8 cellular contexts compared by ENCODE assay signal in the genomic region with DNA sequence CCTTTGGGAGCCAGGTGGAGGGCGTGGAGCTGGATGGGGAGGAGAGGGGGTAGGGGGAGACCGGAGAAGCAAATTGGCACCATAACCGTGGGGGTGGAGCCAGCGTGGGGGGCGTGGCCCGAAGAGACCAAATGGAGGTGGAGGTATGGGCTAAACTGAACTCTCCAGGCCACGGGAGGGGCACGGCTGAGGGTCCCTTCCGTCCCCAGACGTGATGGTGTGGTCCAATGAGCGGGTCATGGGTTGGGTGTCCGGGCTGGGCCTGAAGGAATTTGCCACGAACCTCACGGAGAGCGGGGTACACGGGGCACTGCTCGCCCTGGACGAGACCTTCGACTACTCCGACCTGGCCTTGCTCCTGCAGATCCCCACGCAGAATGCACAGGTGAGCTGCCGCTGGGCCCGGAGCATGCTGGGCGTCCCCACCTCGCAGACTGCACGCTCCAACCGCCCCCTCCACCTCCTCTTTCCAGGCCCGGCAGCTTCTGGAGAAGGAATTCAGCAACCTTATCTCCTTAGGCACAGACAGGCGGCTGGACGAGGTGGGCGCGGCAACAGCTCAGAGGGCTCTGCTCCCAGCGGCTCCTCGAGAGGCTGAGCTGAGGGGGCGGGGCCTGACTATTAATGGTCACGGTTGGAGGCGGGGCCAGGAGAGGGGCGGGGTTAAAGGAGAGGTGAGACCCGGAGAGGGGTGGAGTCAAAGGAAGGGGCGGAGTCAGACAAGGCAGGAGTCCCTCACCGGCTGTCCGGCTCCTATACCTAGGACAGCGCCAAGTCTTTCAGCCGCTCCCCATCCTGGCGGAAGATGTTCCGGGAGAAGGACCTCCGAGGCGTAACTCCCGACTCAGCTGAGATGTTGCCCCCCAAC. TPM values are rescaled to one million over a fixed set of nuclear protein-coding genes. Genes with fewer than 3 reads are reported as not detected.
DNase-seq lines count a peak whose midpoint lies in the region; ATAC-seq and TF ChIP-seq lines count a peak whose summit lies in the region.

No MANE protein-coding gene starts in this region.

- no peaks in the 10 kb centered on the region for H3K36me3 ChIP-seq in MM.1S (replicated peaks; ENCODE audit: insufficient read depth, low read length)

- peak overlapping the region; percentile 69 for H3K4me3 ChIP-seq in MM.1S (ENCODE audit: low read length)

- no peaks in the 10 kb centered on the region for H3K9me3 ChIP-seq in MM.1S (replicated peaks; ENCODE audit: insufficient read depth, low read length)

- no peaks in the 10 kb centered on the region for H3K79me2 ChIP-seq in MM.1S (ENCODE audit: low read length)

- ATAC-seq in natural killer cell treated with Interleukin-12 subunit alpha and Interleukin-12 subunit beta and Interleukin-15 and Interleukin-18, amount 100 ng/mL, for 72 hours, result peak; percentile 67 to 82
- ATAC-seq in stimulated activated naive CD8-positive, alpha-beta T cell treated with anti-CD3 and anti-CD28 coated beads, Interleukin-15, Interleukin-2, amounts not matched to agents 100 U/mL and 50 U/mL, for 24 hours, result peak; percentile 41
- ATAC-seq in HG02884 (IDR thresholded peaks at IDR 0.05; ENCODE audit: unreplicated experiment), result no peak

- peak overlapping the region; percentile 99 for H3K4me2 ChIP-seq in MM.1S (ENCODE audit: low read depth, low read length)

- no peaks in the 10 kb centered on the region for H3K9me3 Mint-ChIP-seq in natural killer cell treated with Interleukin-12 subunit alpha and Interleukin-12 subunit beta and Interleukin-15 and Interleukin-18, amount 100 ng/mL, for 72 hours

- in situ Hi-C loops in SK-MEL-5 (cut with HindIII; ENCODE audit: low pct_unique_long_range_greater_than_20kb, low sequenced_read_pairs), result no loop called here

- H4K20me1 ChIP-seq in MM.1S (ENCODE audit: insufficient read depth, low read length), result no peaks in the 10 kb centered on the region

- peaks cover 23 to 36% of the 10 kb centered on the region in 2 donors for H3K27me3 Mint-ChIP-seq in natural killer cell treated with Interleukin-12 subunit alpha and Interleukin-12 subunit beta and Interleukin-15 and Interleukin-18, amount 100 ng/mL, for 72 hours

- no peak overlapping the region for H3K27ac Mint-ChIP-seq in natural killer cell treated with Interleukin-12 subunit alpha and Interleukin-12 subunit beta and Interleukin-15 and Interleukin-18, amount 100 ng/mL, for 72 hours

- no peaks in the 10 kb centered on the region for H3K36me3 Mint-ChIP-seq in natural killer cell treated with Interleukin-12 subunit alpha and Interleukin-12 subunit beta and Interleukin-15 and Interleukin-18, amount 100 ng/mL, for 72 hours

- peak; percentile 91 for DNase-seq in DMS153 treated with DMSO at 0.1 percent for 48 hours (lab: John Stamatoyannopoulos, UW; ENCODE audit: unreplicated experiment)
- peak; percentile 92 for DNase-seq in MM.1S
- peak; percentile 94 for DNase-seq in SK-MEL-5 (ENCODE audit: low read depth, low spot score)
- peak; percentile 62 for DNase-seq in activated gamma-delta T cell treated with anti-CD3 and anti-CD28 coated beads, Interleukin-2, amount 50 U/mL, for 16 hours (ENCODE audit: low read depth)
- DNase-seq in fibroblast of the conjunctiva (ENCODE audit: low read depth), result peak; percentile 79
- peak; percentile 85 for DNase-seq in natural killer cell treated with Interleukin-12 subunit alpha and Interleukin-12 subunit beta and Interleukin-15 and Interleukin-18, amount 100 ng/mL, for 72 hours (ENCODE audit: low spot score)
- DNase-seq in stimulated activated naive CD8-positive, alpha-beta T cell treated with anti-CD3 and anti-CD28 coated beads, Interleukin-15, Interleukin-2, amounts not matched to agents 100 U/mL and 50 U/mL, for 24 hours, result peak; percentile 89

- H3K4me1 ChIP-seq in MM.1S (ENCODE audit: low read length), result peaks cover 11% of the 10 kb centered on the region; the same call in 1 of the 2 replicates

- H3K27ac ChIP-seq in MM.1S (ENCODE audit: low read length), result no peak overlapping the region

- no peak for TF ChIP-seq CTCF in MM.1S (IDR thresholded peaks at IDR 0.05; ENCODE audit: low read length)

- H3K4me1 Mint-ChIP-seq in natural killer cell treated with Interleukin-12 subunit alpha and Interleukin-12 subunit beta and Interleukin-15 and Interleukin-18, amount 100 ng/mL, for 72 hours (ENCODE audit: low read depth in 2 of 2), result peaks cover 25 to 28% of the 10 kb centered on the region in 2 donors

- H2AFZ ChIP-seq in MM.1S (ENCODE audit: low read length), result peak overlapping the region; percentile 81

- H3K27me3 ChIP-seq in MM.1S (replicated peaks; ENCODE audit: insufficient read depth, low read length), result peaks cover 60% of the 10 kb centered on the region

- H3K4me3 Mint-ChIP-seq in natural killer cell treated with Interleukin-12 subunit alpha and Interleukin-12 subunit beta and Interleukin-15 and Interleukin-18, amount 100 ng/mL, for 72 hours, result peak overlapping the region; percentile 91

- H3F3A ChIP-seq in MM.1S (ENCODE audit: insufficient read depth, low read length), result no peaks in the 10 kb centered on the region

- no peaks in the 10 kb centered on the region for H3K9me2 ChIP-seq in MM.1S (replicated peaks; ENCODE audit: insufficient read depth, low read length)

- no peak overlapping the region for H3K9ac ChIP-seq in MM.1S (ENCODE audit: low read length)

RNA-seq across cellular contexts. Expression of gene HRC, which starts 6.2 kb away (rescaled TPM):
- not detected in 2 replicates for total RNA-seq in SK-MEL-5 (2014; rRNA removed; shearing (Covaris generic))
- polyA plus RNA-seq in SK-MEL-5 (2015; cell fraction: cytosol; rRNA removed), result not detected in 2 replicates
- 0.09 TPM in 1 of 2 replicates, not detected in the other for polyA plus RNA-seq in SK-MEL-5 (2015; cell fraction: nucleus; rRNA removed)
- total RNA-seq in natural killer cell treated with Interleukin-12 subunit alpha and Interleukin-12 subunit beta and Interleukin-15 and Interleukin-18, amount 100 ng/mL, for 72 hours, result not detected

RNA-seq across cellular contexts. Expression of gene TRPM4, which starts 8.6 kb away (rescaled TPM):
- total RNA-seq in SK-MEL-5 (2014; rRNA removed; shearing (Covaris generic)), result 3.4 and 3.5 TPM in 2 replicates
- 8.1 and 11.0 TPM in 2 replicates for polyA plus RNA-seq in SK-MEL-5 (2015; cell fraction: cytosol; rRNA removed)
- polyA plus RNA-seq in SK-MEL-5 (2015; cell fraction: nucleus; rRNA removed), result 28.5 and 28.9 TPM in 2 replicates
- total RNA-seq in natural killer cell treated with Interleukin-12 subunit alpha and Interleukin-12 subunit beta and Interleukin-15 and Interleukin-18, amount 100 ng/mL, for 72 hours, result not detected

RNA-seq across cellular contexts. Expression of gene PPFIA3, which starts 29.7 kb away (rescaled TPM):
- 8.8 and 9.9 TPM in 2 replicates for total RNA-seq in SK-MEL-5 (2014; rRNA removed; shearing (Covaris generic))
- polyA plus RNA-seq in SK-MEL-5 (2015; cell fraction: cytosol; rRNA removed), result 18.3 and 18.5 TPM in 2 replicates
- polyA plus RNA-seq in SK-MEL-5 (2015; cell fraction: nucleus; rRNA removed), result 43.5 and 46.5 TPM in 2 replicates
- 10 to 100 TPM in 1 of 2 donors, 1 to 10 TPM in 1; 7.0 to 11.3 TPM for total RNA-seq in natural killer cell treated with Interleukin-12 subunit alpha and Interleukin-12 subunit beta and Interleukin-15 and Interleukin-18, amount 100 ng/mL, for 72 hours

RNA-seq across cellular contexts. Expression of gene C19orf73, which starts 30.1 kb away (rescaled TPM):
- total RNA-seq in SK-MEL-5 (2014; rRNA removed; shearing (Covaris generic)), result 1.1 and 1.8 TPM in 2 replicates
- 1.4 and 4.5 TPM in 2 replicates for polyA plus RNA-seq in SK-MEL-5 (2015; cell fraction: cytosol; rRNA removed)
- polyA plus RNA-seq in SK-MEL-5 (2015; cell fraction: nucleus; rRNA removed), result 0.51 and 7.5 TPM in 2 replicates
- total RNA-seq in natural killer cell treated with Interleukin-12 subunit alpha and Interleukin-12 subunit beta and Interleukin-15 and Interleukin-18, amount 100 ng/mL, for 72 hours, result 1 to 10 TPM in 1 of 2 donors, under 1 TPM in 1; 0.95 to 2.9 TPM

RNA-seq across cellular contexts. Expression of gene LIN7B, which starts 34.8 kb away (rescaled TPM):
- total RNA-seq in SK-MEL-5 (2014; rRNA removed; shearing (Covaris generic)), result 5.6 and 6.4 TPM in 2 replicates
- polyA plus RNA-seq in SK-MEL-5 (2015; cell fraction: cytosol; rRNA removed), result 8.4 and 14.1 TPM in 2 replicates
- 12.4 and 15.9 TPM in 2 replicates for polyA plus RNA-seq in SK-MEL-5 (2015; cell fraction: nucleus; rRNA removed)
- total RNA-seq in natural killer cell treated with Interleukin-12 subunit alpha and Interleukin-12 subunit beta and Interleukin-15 and Interleukin-18, amount 100 ng/mL, for 72 hours, result 1 to 10 TPM; 6.0 to 6.1 TPM
